15 cellular contexts compared by ENCODE assay signal in the genomic region with DNA sequence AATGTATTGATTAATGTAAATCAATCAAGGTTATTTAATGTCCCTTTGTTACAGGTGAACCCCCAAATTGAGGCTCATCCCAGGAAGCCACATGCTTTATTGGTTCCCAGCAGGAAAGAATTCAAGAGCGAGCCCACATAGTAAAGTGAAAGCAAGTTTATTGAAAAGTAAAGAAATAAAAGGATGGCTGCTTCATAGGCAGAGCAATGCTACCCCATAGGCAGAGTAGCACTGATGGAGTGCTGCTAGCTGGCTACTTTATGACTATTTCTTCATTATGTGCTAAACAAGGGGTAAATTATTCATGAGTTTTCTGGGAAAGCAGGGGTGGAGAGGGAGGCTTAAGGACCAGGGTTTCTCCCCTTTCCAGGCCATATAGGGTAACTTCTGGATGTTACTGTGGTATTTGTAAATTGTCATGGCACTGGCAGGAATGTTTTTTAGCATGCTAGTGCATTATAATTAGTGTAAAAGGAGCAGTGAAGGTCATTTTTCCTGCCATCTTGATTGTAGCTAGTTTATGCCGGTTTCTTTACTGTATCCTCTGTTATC.
"Had no signal": no experiment of that assay in that cellular context is flagged by ENCODE, and none has a peak within 500 bp of the region (broad histone marks: within the 10 kb centered on the region; RNA-seq: fewer than 3 reads in every experiment).

No MANE protein-coding gene starts in this region.

- ATAC-seq: left lobe of liver; natural killer cell; sciatic nerve; stimulated activated naive B cell treated with anti-CD40 and anti-IgM and Interleukin-4, amounts not matched to agents 10 μg/mL and 1 μg/mL and 100 μg/mL, for 72 hours had no signal

- H3K9me3 ChIP-seq: adrenal gland, prostate gland, spleen, transverse colon had no signal

- H3K27me3 ChIP-seq: adrenal gland, spleen, transverse colon had no signal

- H3K4me3 ChIP-seq: adrenal gland, prostate gland, spleen, transverse colon had no signal

- H3K4me1 ChIP-seq: adrenal gland, prostate gland, spleen, transverse colon had no signal

- DNase-seq: activated CD4-positive, alpha-beta T cell treated with anti-CD3 and anti-CD28 coated beads, Interleukin-2, amount 10 ng/mL, durations not matched to agents 7 days and 5 days; activated naive CD4-positive, alpha-beta T cell treated with anti-CD3 and anti-CD28 coated beads, Interleukin-2, amount 50 U/mL, for 16 hours; adrenal gland; effector memory CD4-positive, alpha-beta T cell; hypothalamus; mammary epithelial cell; natural killer cell; spleen; stimulated activated CD4-positive, alpha-beta T cell treated with anti-CD3 and anti-CD28 coated beads, Interleukin-1b, Interleukin-23, amount 100 ng/mL, for 48 hours; stimulated activated naive B cell treated with anti-CD40 and anti-IgM and Interleukin-4, amounts not matched to agents 10 μg/mL and 1 μg/mL and 100 μg/mL, for 72 hours; transverse colon had no signal

- H3K27ac ChIP-seq: adrenal gland, epithelial cell of prostate, prostate gland, spleen, transverse colon had no signal

- H3K36me3 ChIP-seq: adrenal gland, prostate gland, spleen, transverse colon had no signal
